Comparison of ENCODE assay signal across 1 cellular context in the genomic region with DNA sequence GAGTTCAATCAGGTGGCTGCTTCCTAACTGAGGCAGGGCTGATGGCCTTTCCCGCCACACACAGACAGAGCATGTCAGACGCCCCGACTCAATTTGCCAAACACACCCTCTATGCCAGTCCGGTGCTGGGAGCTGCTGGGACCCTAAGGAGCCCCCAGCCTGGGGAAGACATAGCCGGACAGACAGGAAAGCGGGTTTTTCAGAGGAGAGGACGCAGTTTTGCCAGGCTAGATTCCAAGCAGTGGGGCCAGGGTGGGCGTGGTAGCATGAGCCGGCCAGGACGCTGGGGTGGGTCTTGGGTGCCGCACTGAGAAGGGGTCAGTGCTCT.
TF ChIP-seq lines count a peak whose summit lies in the region.

No MANE protein-coding gene starts in this region.

TF ChIP-seq in H1, 55 proteins besides CTCF, POLR2A, EP300 and RAD21:
- TF ChIP-seq, protein P1, sequence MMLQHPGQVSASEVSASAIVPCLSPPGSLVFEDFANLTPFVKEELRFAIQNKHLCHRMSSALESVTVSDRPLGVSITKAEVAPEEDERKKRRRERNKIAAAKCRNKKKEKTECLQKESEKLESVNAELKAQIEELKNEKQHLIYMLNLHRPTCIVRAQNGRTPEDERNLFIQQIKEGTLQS (IDR thresholded peaks at IDR 0.05; ENCODE audit: insufficient read depth, low read depth, low read length): no peak
- TF ChIP-seq, protein P2, sequence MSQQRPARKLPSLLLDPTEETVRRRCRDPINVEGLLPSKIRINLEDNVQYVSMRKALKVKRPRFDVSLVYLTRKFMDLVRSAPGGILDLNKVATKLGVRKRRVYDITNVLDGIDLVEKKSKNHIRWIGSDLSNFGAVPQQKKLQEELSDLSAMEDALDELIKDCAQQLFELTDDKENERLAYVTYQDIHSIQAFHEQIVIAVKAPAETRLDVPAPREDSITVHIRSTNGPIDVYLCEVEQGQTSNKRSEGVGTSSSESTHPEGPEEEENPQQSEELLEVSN (IDR thresholded peaks at IDR 0.05): no peak
- TF ChIP-seq TCF12 (IDR thresholded peaks at IDR 0.05; ENCODE audit: low read depth, low read length) (no peak), KDM4A (IDR thresholded peaks at IDR 0.05; ENCODE audit: low read depth, low read length, severe bottlenecking) (no peak), RFX5 (IDR thresholded peaks at IDR 0.05; ENCODE audit: borderline replicate concordance, low read depth, low read length) (no peak), SAP30 (IDR thresholded peaks at IDR 0.05; ENCODE audit: insufficient read depth, insufficient replicate concordance, low read length) (no peak), JUN (IDR thresholded peaks at IDR 0.05; ENCODE audit: low read depth, low read length) (no peak), HDAC2 (IDR thresholded peaks at IDR 0.05; ENCODE audit: borderline replicate concordance in 1 of 2, low read depth in 2 of 2, low read length in 2 of 2) (no peak), EGR1 (IDR thresholded peaks at IDR 0.05; ENCODE audit: borderline replicate concordance, low read depth, low read length) (no peak), NRF1 (IDR thresholded peaks at IDR 0.05; ENCODE audit: low read depth, low read length) (no peak), FOSL1 (IDR thresholded peaks at IDR 0.05; ENCODE audit: insufficient read depth, low read depth, low read length) (no peak), POLR2AphosphoS5 (IDR thresholded peaks at IDR 0.05; ENCODE audit: low read depth, low read length) (no peak), PHF8 (conservative IDR thresholded peaks at IDR 0.05; ENCODE audit: low read depth, low read length) (no peak), GABPA (IDR thresholded peaks at IDR 0.05; ENCODE audit: borderline replicate concordance, insufficient read depth, low read length) (no peak), CEBPB (IDR thresholded peaks at IDR 0.05; ENCODE audit: low read depth, low read length) (no peak)
- TF ChIP-seq, protein P3, sequence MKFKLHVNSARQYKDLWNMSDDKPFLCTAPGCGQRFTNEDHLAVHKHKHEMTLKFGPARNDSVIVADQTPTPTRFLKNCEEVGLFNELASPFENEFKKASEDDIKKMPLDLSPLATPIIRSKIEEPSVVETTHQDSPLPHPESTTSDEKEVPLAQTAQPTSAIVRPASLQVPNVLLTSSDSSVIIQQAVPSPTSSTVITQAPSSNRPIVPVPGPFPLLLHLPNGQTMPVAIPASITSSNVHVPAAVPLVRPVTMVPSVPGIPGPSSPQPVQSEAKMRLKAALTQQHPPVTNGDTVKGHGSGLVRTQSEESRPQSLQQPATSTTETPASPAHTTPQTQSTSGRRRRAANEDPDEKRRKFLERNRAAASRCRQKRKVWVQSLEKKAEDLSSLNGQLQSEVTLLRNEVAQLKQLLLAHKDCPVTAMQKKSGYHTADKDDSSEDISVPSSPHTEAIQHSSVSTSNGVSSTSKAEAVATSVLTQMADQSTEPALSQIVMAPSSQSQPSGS (IDR thresholded peaks at IDR 0.05; ENCODE audit: low read length): no peak
TF ChIP-seq in H1: peak in this region for 0.
